ENCODE assay signal across 21 cellular contexts in the genomic region with DNA sequence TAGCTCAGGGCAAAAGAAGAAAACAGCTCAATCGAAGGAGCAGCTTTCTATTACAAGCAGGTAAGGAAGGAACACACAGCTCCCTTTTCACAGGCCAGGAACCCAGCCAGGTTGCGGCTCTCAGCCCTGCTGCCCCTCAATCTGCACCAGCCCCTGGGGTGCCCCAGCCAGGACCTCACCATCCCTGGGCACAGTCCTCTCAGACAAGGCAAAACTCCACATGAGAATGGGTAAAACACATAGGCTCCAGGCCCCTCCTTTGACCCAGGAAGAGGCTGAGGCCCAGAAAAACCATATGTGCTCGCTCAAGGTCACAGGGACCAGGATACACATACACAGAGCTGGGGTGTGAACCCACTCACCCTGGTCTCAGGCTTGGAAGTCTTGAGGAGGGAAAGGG.
"Had no signal": no experiment of that assay in that cellular context is flagged by ENCODE, and none has a peak within 500 bp of the region (broad histone marks: within the 10 kb centered on the region; RNA-seq: fewer than 3 reads in every experiment).

No MANE protein-coding gene starts in this region.

- ATAC-seq: heart right ventricle; mucosa of descending colon; naive thymus-derived CD8-positive, alpha-beta T cell had no signal

- H3K27me3 ChIP-seq: dorsolateral prefrontal cortex, heart right ventricle, neural progenitor cell, sigmoid colon, stomach, transverse colon had no signal

- H3K79me2 ChIP-seq: parathyroid adenoma had no signal

- H3K27ac Mint-ChIP-seq: neural progenitor cell had no signal

- H3K36me3 ChIP-seq: heart right ventricle, neural progenitor cell, sigmoid colon, stomach, thoracic aorta, transverse colon had no signal

- H2AFZ ChIP-seq: neural progenitor cell, parathyroid adenoma had no signal

- H3K4me3 Mint-ChIP-seq: naive thymus-derived CD8-positive, alpha-beta T cell; neural progenitor cell had no signal

- H3K9me3 ChIP-seq: heart right ventricle, mucosa of descending colon, sigmoid colon, stomach, thoracic aorta, transverse colon had no signal

- H3K27ac ChIP-seq: dorsolateral prefrontal cortex, heart right ventricle, neural progenitor cell, parathyroid adenoma, sigmoid colon, skin epidermis, stomach, thoracic aorta, transverse colon had no signal

- H3K9me3 Mint-ChIP-seq: naive thymus-derived CD8-positive, alpha-beta T cell; neural progenitor cell had no signal

- H3K4me3 ChIP-seq: dorsolateral prefrontal cortex, heart right ventricle, mucosa of descending colon, neural progenitor cell, sigmoid colon, skin epidermis, stomach, thoracic aorta, transverse colon had no signal

- H3K36me3 Mint-ChIP-seq: naive thymus-derived CD8-positive, alpha-beta T cell; neural progenitor cell had no signal

- H3K4me1 ChIP-seq: parathyroid adenoma had no signal

- H3K9ac ChIP-seq: neural progenitor cell, parathyroid adenoma had no signal

- DNase-seq: cortex of kidney; effector CD8-positive, alpha-beta T cell; foreskin melanocyte; heart right ventricle; hypothalamus; kidney glomerular epithelial cell; mammary epithelial cell; mucosa of descending colon; naive thymus-derived CD8-positive, alpha-beta T cell; sigmoid colon; stimulated activated CD4-positive, alpha-beta T cell treated with anti-CD3 and anti-CD28 coated beads, Interleukin-2, amount 100 ng/mL, for 24 hours; stimulated activated CD4-positive, alpha-beta T cell treated with anti-CD3 and anti-CD28 coated beads, Interleukin-4, amount 100 ng/mL, for 4 hours; stimulated activated naive CD4-positive, alpha-beta T cell; stomach; substantia nigra; transverse colon had no signal

- H3K4me2 ChIP-seq: neural progenitor cell had no signal
